Comparison of ENCODE assay signal across 8 cellular contexts in genomic region chr17:30104575-30105339, GRCh38.
DNase-seq lines count a peak whose midpoint lies in the region; ATAC-seq and TF ChIP-seq lines count a peak whose summit lies in the region.

No MANE protein-coding gene starts in this region.

- DNase-seq in NCI-H1930 (lab: John Stamatoyannopoulos, UW) (peak; percentile 86 to 90), T-helper 22 cell (ENCODE audit: low read depth) (peak; percentile 34), astrocyte of the hippocampus (ENCODE audit: low read depth, low spot score) (peak; percentile 89), hypothalamus (lab: John Stamatoyannopoulos, UW) (peak in 47 of 51 donors; percentile 14 to 84 (median 57)), retina (peak; percentile 92)

- peak; percentile 97 for TF ChIP-seq CTCF in C4-2B (conservative IDR thresholded peaks at IDR 0.05)

- H3K27ac ChIP-seq in C4-2B: no peak overlapping the region

- peak; percentile 75 for ATAC-seq in GM21825 (IDR thresholded peaks at IDR 0.05; ENCODE audit: unreplicated experiment)
- no peak for ATAC-seq in HG03565 (IDR thresholded peaks at IDR 0.05; ENCODE audit: unreplicated experiment)

Comparison
In these comparisons a context has a peak if more than half of its experiments do, and no peak if none do; other contexts are left out.
1. DNase-seq: peak in every context shown above with its lines; median percentile 92 in retina; 89 in astrocyte of the hippocampus; 88 in NCI-H1930; 57 in hypothalamus; 34 in T-helper 22 cell.